8 cellular contexts compared by ENCODE assay signal in genomic region chr12:111368291-111368683, GRCh38. TPM values are rescaled to one million over a fixed set of nuclear protein-coding genes. Genes with fewer than 3 reads are reported as not detected.
DNase-seq lines count a peak whose midpoint lies in the region; ATAC-seq and TF ChIP-seq lines count a peak whose summit lies in the region.

No MANE protein-coding gene starts in this region.

- no peaks in the 10 kb centered on the region for H3K9me3 ChIP-seq in cardiac muscle cell (ENCODE audit: low read depth)

- DNase-seq in activated CD4-positive, alpha-beta T cell treated with anti-CD3 and anti-CD28 coated beads, Interleukin-2, amount 10 ng/mL, durations not matched to agents 24 days and 14 days: peak; percentile 66
- DNase-seq in activated CD4-positive, alpha-beta T cell treated with anti-CD3 and anti-CD28 coated beads, Interleukin-2, amount 50 U/mL, for 48 hours: no peak
- DNase-seq in activated CD4-positive, alpha-beta T cell treated with anti-CD3 and anti-CD28 coated beads, Interleukin-2, amount 50 U/mL, for 1 hour: peak; percentile 1
- DNase-seq in cardiac muscle cell (ENCODE audit: low read depth in 1 of 2, low spot score in 1 of 2) (peak in 1 of 2 donors; percentile 25), sciatic nerve (ENCODE audit: low spot score) (no peak), EL (no peak), GM19240 (ENCODE audit: insufficient read length, low spot score) (no peak)
- no peak for DNase-seq in activated CD4-positive, CD25-positive, alpha-beta regulatory T cell (lab: John Stamatoyannopoulos, UW)

- no peak overlapping the region for H3K27ac ChIP-seq in cardiac muscle cell

- peak overlapping the region; percentile 93 for H3K4me3 ChIP-seq in cardiac muscle cell

- peak; percentile 36 for ATAC-seq in sciatic nerve

- no peak overlapping the region for H3K27ac Mint-ChIP-seq in activated CD4-positive, alpha-beta T cell treated with anti-CD3 and anti-CD28 coated beads, Interleukin-2, amount 10 ng/mL, durations not matched to agents 24 days and 14 days

- peak overlapping the region; percentile 70 for H3K4me3 Mint-ChIP-seq in activated CD4-positive, alpha-beta T cell treated with anti-CD3 and anti-CD28 coated beads, Interleukin-2, amount 10 ng/mL, durations not matched to agents 24 days and 14 days

- H3K4me1 ChIP-seq in cardiac muscle cell (ENCODE audit: low read depth): no peaks in the 10 kb centered on the region

- intact Hi-C loops in activated CD4-positive, alpha-beta T cell treated with anti-CD3 and anti-CD28 coated beads, Interleukin-2, amount 10 ng/mL, durations not matched to agents 24 days and 14 days (cut with micrococcal nuclease): no loop called here
- intact Hi-C loops in sciatic nerve (cut with DNase I): no loop called here

- no peaks in the 10 kb centered on the region for H3K9me3 Mint-ChIP-seq in activated CD4-positive, alpha-beta T cell treated with anti-CD3 and anti-CD28 coated beads, Interleukin-2, amount 10 ng/mL, durations not matched to agents 24 days and 14 days

- no peaks in the 10 kb centered on the region for H3K36me3 Mint-ChIP-seq in activated CD4-positive, alpha-beta T cell treated with anti-CD3 and anti-CD28 coated beads, Interleukin-2, amount 10 ng/mL, durations not matched to agents 24 days and 14 days (ENCODE audit: low read depth)

- H3K27me3 ChIP-seq in cardiac muscle cell: no peaks in the 10 kb centered on the region

- TF ChIP-seq CTCF in cardiac muscle cell (IDR thresholded peaks at IDR 0.05; ENCODE audit: low read depth, low read length): no peak

- H3K4me1 Mint-ChIP-seq in activated CD4-positive, alpha-beta T cell treated with anti-CD3 and anti-CD28 coated beads, Interleukin-2, amount 10 ng/mL, durations not matched to agents 24 days and 14 days: peaks cover 7% of the 10 kb centered on the region

- H3K27me3 Mint-ChIP-seq in activated CD4-positive, alpha-beta T cell treated with anti-CD3 and anti-CD28 coated beads, Interleukin-2, amount 10 ng/mL, durations not matched to agents 24 days and 14 days: peaks cover 19% of the 10 kb centered on the region

- H3K36me3 ChIP-seq in cardiac muscle cell: no peaks in the 10 kb centered on the region

RNA-seq across cellular contexts. Expression of gene PHETA1, which starts 0.6 kb away (rescaled TPM):
- 2.3 and 3.0 TPM in 2 replicates for total RNA-seq in activated CD4-positive, alpha-beta T cell treated with anti-CD3 and anti-CD28 coated beads, Interleukin-2, amount 10 ng/mL, durations not matched to agents 24 days and 14 days
- total RNA-seq in cardiac muscle cell: 28.6 and 31.5 TPM in 2 replicates
- polyA plus RNA-seq in cardiac muscle cell: 13.8 and 23.7 TPM in 2 replicates
- total RNA-seq in sciatic nerve: 12.0 TPM

RNA-seq across cellular contexts. Expression of gene SH2B3, which starts 37.4 kb away (rescaled TPM):
- total RNA-seq in activated CD4-positive, alpha-beta T cell treated with anti-CD3 and anti-CD28 coated beads, Interleukin-2, amount 10 ng/mL, durations not matched to agents 24 days and 14 days: 43.4 and 44.1 TPM in 2 replicates
- total RNA-seq in cardiac muscle cell (7.5 and 11.6 TPM in 2 replicates), sciatic nerve (27.5 TPM)
- polyA plus RNA-seq in cardiac muscle cell: 5.2 and 5.5 TPM in 2 replicates

Comparison
In these comparisons a context has a peak if more than half of its experiments do, and no peak if none do; other contexts are left out.
1. DNase-seq: peak in activated CD4-positive, alpha-beta T cell treated with anti-CD3 and anti-CD28 coated beads, Interleukin-2, amount 10 ng/mL, durations not matched to agents 24 days and 14 days (single experiment) and activated CD4-positive, alpha-beta T cell treated with anti-CD3 and anti-CD28 coated beads, Interleukin-2, amount 50 U/mL, for 1 hour (single experiment); none in activated CD4-positive, alpha-beta T cell treated with anti-CD3 and anti-CD28 coated beads, Interleukin-2, amount 50 U/mL, for 48 hours (0 of 2), sciatic nerve (single experiment), activated CD4-positive, CD25-positive, alpha-beta regulatory T cell (0 of 4), EL (single experiment) and GM19240 (single experiment).